Comparison of ENCODE assay signal across 8 cellular contexts in genomic region chrX:132023896-132024386, GRCh38. TPM values are rescaled to one million over a fixed set of nuclear protein-coding genes. Genes with fewer than 3 reads are reported as not detected.
A peak's percentile ranks its signal among the peaks of the same experiment; 100 is the strongest.
DNase-seq lines count a peak whose midpoint lies in the region; ATAC-seq and TF ChIP-seq lines count a peak whose summit lies in the region.

No MANE protein-coding gene starts in this region.

- peak; percentile 66 for ATAC-seq in GM19395 (IDR thresholded peaks at IDR 0.05; ENCODE audit: unreplicated experiment)
- peak; percentile 56 for ATAC-seq in HG03442 (IDR thresholded peaks at IDR 0.05; ENCODE audit: unreplicated experiment)

- H3K4me3 ChIP-seq in AG10803 (ENCODE audit: low read length): peak overlapping the region; percentile 59
- H3K4me3 ChIP-seq in cardiac fibroblast (replicated peaks in 1 of 2; ENCODE audit: low read depth in 2 of 2, low read length in 2 of 2): peak overlapping the region; percentile 62 to 74
- H3K4me3 ChIP-seq in lower leg skin (ENCODE audit: low read depth, poor library complexity, severe bottlenecking): peak overlapping the region; percentile 66

- TF ChIP-seq CTCF in AG10803 (conservative IDR thresholded peaks at IDR 0.05; ENCODE audit: low read length) (no peak), cardiac fibroblast (IDR thresholded peaks at IDR 0.05; ENCODE audit: low read depth, low read length) (no peak), lower leg skin (IDR thresholded peaks at IDR 0.05) (no peak)

- DNase-seq in AG10803 (ENCODE audit: low read depth) (no peak), UCSD-AML1 (lab: John Stamatoyannopoulos, UW; ENCODE audit: unreplicated experiment) (peak; percentile 46), cardiac fibroblast (ENCODE audit: low read depth in 2 of 2) (peak; percentile 0 to 17), lower leg skin (ENCODE audit: low spot score in 2 of 2) (no peak), middle frontal gyrus (ENCODE audit: extremely low spot score, low spot score) (no peak)
- peak; percentile 32 to 48 for DNase-seq in stimulated activated CD8-positive, alpha-beta memory T cell treated with anti-CD3 and anti-CD28 coated beads, Interleukin-2, amount 100 ng/mL, for 48 hours (ENCODE audit: low read depth in 2 of 2)

- WGBS in lower leg skin, 2 donors: 14 to 22% methylated on average over 16 of the region's 16 CpGs

- intact Hi-C loops in lower leg skin (cut with DNase I; ENCODE audit: low total_unique reads): no loop called here

- TF ChIP-seq POLR2A in lower leg skin (IDR thresholded peaks at IDR 0.05): no peak

RNA-seq across cellular contexts. Expression of gene STK26, which starts 0.8 kb away (rescaled TPM):
- 10 to 100 TPM in 3 of 4 donors, 1 to 10 TPM in 1; 7.0 to 17.2 (median 15.0) TPM for total RNA-seq in lower leg skin

Comparison
In these comparisons a context has a peak if more than half of its experiments do, and no peak if none do; other contexts are left out.
1. DNase-seq: peak in UCSD-AML1 (single experiment), cardiac fibroblast (2 of 2) and stimulated activated CD8-positive, alpha-beta memory T cell treated with anti-CD3 and anti-CD28 coated beads, Interleukin-2, amount 100 ng/mL, for 48 hours (2 of 2); none in AG10803 (single experiment), lower leg skin (0 of 2) and middle frontal gyrus (single experiment).
2. Peak in every context shown above with its lines, with median percentiles within 50 percentile points of each other: H3K4me3 ChIP-seq.